In genomic region chr15:41031232-41032078, GRCh38 we compare ENCODE assay signal across 21 cellular contexts.
A peak's percentile ranks its signal among the peaks of the same experiment; 100 is the strongest.
DNase-seq lines count a peak whose midpoint lies in the region; ATAC-seq and TF ChIP-seq lines count a peak whose summit lies in the region.
"Had no signal": no experiment of that assay in that cellular context is flagged by ENCODE, and none has a peak within 500 bp of the region (broad histone marks: within the 10 kb centered on the region; RNA-seq: fewer than 3 reads in every experiment).

No MANE protein-coding gene starts in this region.

- ATAC-seq in activated CD8-positive, alpha-beta memory T cell treated with anti-CD3 and anti-CD28 coated beads, Interleukin-2, amount 10 ng/mL, durations not matched to agents 7 days and 5 days, result no peak
- ATAC-seq in activated naive CD8-positive, alpha-beta T cell treated with anti-CD3 and anti-CD28 coated beads, Interleukin-2, amount 10 ng/mL, durations not matched to agents 7 days and 5 days (ENCODE audit: low read depth), result no peak
- ATAC-seq in mucosa of descending colon (no peak), GM21723 (IDR thresholded peaks at IDR 0.05; ENCODE audit: unreplicated experiment) (no peak)
- ATAC-seq: activated CD4-positive, alpha-beta T cell treated with anti-CD3 and anti-CD28 coated beads for 36 hours; gastrocnemius medialis; SK-N-SH treated with all-trans-retinoic acid at 6 μM for 48 hours had no signal

- peaks cover 19% of the 10 kb centered on the region for H3K36me3 Mint-ChIP-seq in activated CD8-positive, alpha-beta memory T cell treated with anti-CD3 and anti-CD28 coated beads, Interleukin-2, amount 10 ng/mL, durations not matched to agents 7 days and 5 days
- peaks cover 11% of the 10 kb centered on the region for H3K36me3 Mint-ChIP-seq in activated naive CD8-positive, alpha-beta T cell treated with anti-CD3 and anti-CD28 coated beads, Interleukin-2, amount 10 ng/mL, durations not matched to agents 7 days and 5 days
- peaks cover 38% of the 10 kb centered on the region for H3K36me3 Mint-ChIP-seq in nephron progenitor cell (ENCODE audit: low read depth)

- POLR2A ChIA-PET in activated naive CD8-positive, alpha-beta T cell treated with anti-CD3 and anti-CD28 coated beads, Interleukin-2, amount 10 ng/mL, durations not matched to agents 7 days and 5 days (lab: Charles Lee), result no interaction called here

- DNase-seq in activated CD8-positive, alpha-beta memory T cell treated with anti-CD3 and anti-CD28 coated beads, Interleukin-2, amount 10 ng/mL, durations not matched to agents 7 days and 5 days, result no peak
- no peak for DNase-seq in activated CD8-positive, alpha-beta memory T cell treated with anti-CD3 and anti-CD28 coated beads, Interleukin-2, amount 50 U/mL, for 48 hours
- DNase-seq in EH (ENCODE audit: low read depth) (peak; percentile 19), nephron progenitor cell (no peak), NCI-H510A (lab: John Stamatoyannopoulos, UW) (no peak), mucosa of descending colon (no peak)
- no peak for DNase-seq in activated naive CD8-positive, alpha-beta T cell treated with anti-CD3 and anti-CD28 coated beads, Interleukin-2, amount 10 ng/mL, durations not matched to agents 7 days and 5 days
- DNase-seq: activated CD4-positive, alpha-beta T cell treated with anti-CD3 and anti-CD28 coated beads for 36 hours; DMS53; dorsolateral prefrontal cortex; erythroblast; gastrocnemius medialis; HCEC 1CT; mesenchymal stem cell; NCI-H1694 treated with DMSO at 0.1 percent for 48 hours; NCI-H345; RPMI8226; uterus had no signal

- peaks cover 6% of the 10 kb centered on the region for H3K4me1 ChIP-seq in mucosa of descending colon (ENCODE audit: low read depth)
- H3K4me1 ChIP-seq: gastrocnemius medialis, uterus had no signal

- peaks cover 9% of the 10 kb centered on the region for H3K4me1 Mint-ChIP-seq in activated CD8-positive, alpha-beta memory T cell treated with anti-CD3 and anti-CD28 coated beads, Interleukin-2, amount 10 ng/mL, durations not matched to agents 7 days and 5 days
- H3K4me1 Mint-ChIP-seq in activated naive CD8-positive, alpha-beta T cell treated with anti-CD3 and anti-CD28 coated beads, Interleukin-2, amount 10 ng/mL, durations not matched to agents 7 days and 5 days, result peaks cover 2% of the 10 kb centered on the region
- H3K4me1 Mint-ChIP-seq in nephron progenitor cell, result peaks cover 5% of the 10 kb centered on the region

- TF ChIP-seq CTCF in nephron progenitor cell (IDR thresholded peaks at IDR 0.05) (no peak), mucosa of descending colon (IDR thresholded peaks at IDR 0.05) (no peak)

- H3K4me3 ChIP-seq in mucosa of descending colon, result no peak overlapping the region
- H3K4me3 ChIP-seq: dorsolateral prefrontal cortex, gastrocnemius medialis, uterus had no signal

- intact Hi-C loops in mucosa of descending colon (cut with DNase I, micrococcal nuclease), result no loop called here

- H3K9me3 Mint-ChIP-seq in activated CD8-positive, alpha-beta memory T cell treated with anti-CD3 and anti-CD28 coated beads, Interleukin-2, amount 10 ng/mL, durations not matched to agents 7 days and 5 days (ENCODE audit: low read depth), result no peaks in the 10 kb centered on the region
- no peaks in the 10 kb centered on the region for H3K9me3 Mint-ChIP-seq in activated naive CD8-positive, alpha-beta T cell treated with anti-CD3 and anti-CD28 coated beads, Interleukin-2, amount 10 ng/mL, durations not matched to agents 7 days and 5 days
- H3K9me3 Mint-ChIP-seq in nephron progenitor cell, result no peaks in the 10 kb centered on the region

- CTCF ChIA-PET in activated CD8-positive, alpha-beta memory T cell treated with anti-CD3 and anti-CD28 coated beads, Interleukin-2, amount 10 ng/mL, durations not matched to agents 7 days and 5 days (lab: Charles Lee), result no interaction called here

- H3K4me3 Mint-ChIP-seq in activated CD8-positive, alpha-beta memory T cell treated with anti-CD3 and anti-CD28 coated beads, Interleukin-2, amount 10 ng/mL, durations not matched to agents 7 days and 5 days, result no peak overlapping the region
- H3K4me3 Mint-ChIP-seq in activated naive CD8-positive, alpha-beta T cell treated with anti-CD3 and anti-CD28 coated beads, Interleukin-2, amount 10 ng/mL, durations not matched to agents 7 days and 5 days, result no peak overlapping the region
- H3K4me3 Mint-ChIP-seq in nephron progenitor cell, result no peak overlapping the region
- H3K4me3 Mint-ChIP-seq: activated CD4-positive, alpha-beta T cell treated with anti-CD3 and anti-CD28 coated beads for 36 hours had no signal

- no peaks in the 10 kb centered on the region for H3K9me3 ChIP-seq in mucosa of descending colon
- H3K9me3 ChIP-seq: gastrocnemius medialis, neutrophil, uterus had no signal

- H3K27me3 Mint-ChIP-seq in activated CD8-positive, alpha-beta memory T cell treated with anti-CD3 and anti-CD28 coated beads, Interleukin-2, amount 10 ng/mL, durations not matched to agents 7 days and 5 days, result no peaks in the 10 kb centered on the region
- H3K27me3 Mint-ChIP-seq in activated naive CD8-positive, alpha-beta T cell treated with anti-CD3 and anti-CD28 coated beads, Interleukin-2, amount 10 ng/mL, durations not matched to agents 7 days and 5 days, result no peaks in the 10 kb centered on the region
- no peaks in the 10 kb centered on the region for H3K27me3 Mint-ChIP-seq in nephron progenitor cell (ENCODE audit: low read depth, poor library complexity)
- H3K27me3 Mint-ChIP-seq: activated CD4-positive, alpha-beta T cell treated with anti-CD3 and anti-CD28 coated beads for 36 hours had no signal

- no peaks in the 10 kb centered on the region for H3K36me3 ChIP-seq in mucosa of descending colon (ENCODE audit: low read depth)
- H3K36me3 ChIP-seq: uterus had no signal

- peak overlapping the region; percentile 76 for H3K27ac Mint-ChIP-seq in activated CD8-positive, alpha-beta memory T cell treated with anti-CD3 and anti-CD28 coated beads, Interleukin-2, amount 10 ng/mL, durations not matched to agents 7 days and 5 days
- H3K27ac Mint-ChIP-seq in activated naive CD8-positive, alpha-beta T cell treated with anti-CD3 and anti-CD28 coated beads, Interleukin-2, amount 10 ng/mL, durations not matched to agents 7 days and 5 days, result peak overlapping the region; percentile 12
- H3K27ac Mint-ChIP-seq in nephron progenitor cell, result peak overlapping the region; percentile 82
- H3K27ac Mint-ChIP-seq: activated CD4-positive, alpha-beta T cell treated with anti-CD3 and anti-CD28 coated beads for 36 hours had no signal

Comparison
In these comparisons a context has a peak if more than half of its experiments do, and no peak if none do; other contexts are left out.
1. H3K27ac Mint-ChIP-seq: peak in every context shown above with its lines; median percentile 82 in nephron progenitor cell; 76 in activated CD8-positive, alpha-beta memory T cell treated with anti-CD3 and anti-CD28 coated beads, Interleukin-2, amount 10 ng/mL, durations not matched to agents 7 days and 5 days; 12 in activated naive CD8-positive, alpha-beta T cell treated with anti-CD3 and anti-CD28 coated beads, Interleukin-2, amount 10 ng/mL, durations not matched to agents 7 days and 5 days.